In genomic region chr9:130106860-130107848, GRCh38 we compare ENCODE assay signal across 8 cellular contexts. TPM values are rescaled to one million over a fixed set of nuclear protein-coding genes. Genes with fewer than 3 reads are reported as not detected.
DNase-seq lines count a peak whose midpoint lies in the region; ATAC-seq and TF ChIP-seq lines count a peak whose summit lies in the region.

No MANE protein-coding gene starts in this region.

- H3K4me3 ChIP-seq in fibroblast of pulmonary artery (replicated peaks; ENCODE audit: low read depth, low read length) = no peak overlapping the region

- H3K27me3 Mint-ChIP-seq in neural crest cell (ENCODE audit: low read depth) = no peaks in the 10 kb centered on the region
- no peaks in the 10 kb centered on the region for H3K27me3 Mint-ChIP-seq in stimulated activated naive CD8-positive, alpha-beta T cell treated with anti-CD3 and anti-CD28 coated beads, Interleukin-15, amount 100 ng/mL, for 72 hours

- H3K9me3 Mint-ChIP-seq in neural crest cell = no peaks in the 10 kb centered on the region
- no peaks in the 10 kb centered on the region for H3K9me3 Mint-ChIP-seq in stimulated activated naive CD8-positive, alpha-beta T cell treated with anti-CD3 and anti-CD28 coated beads, Interleukin-15, amount 100 ng/mL, for 72 hours

- TF ChIP-seq CTCF in fibroblast of pulmonary artery (IDR thresholded peaks at IDR 0.05; ENCODE audit: low read length, missing control alignments) = peak; percentile 84
- peak; percentile 89 for TF ChIP-seq CTCF in neural crest cell (conservative IDR thresholded peaks at IDR 0.05)

- H3K4me3 Mint-ChIP-seq in neural crest cell = no peak overlapping the region
- peak overlapping the region; percentile 42 for H3K4me3 Mint-ChIP-seq in stimulated activated naive CD8-positive, alpha-beta T cell treated with anti-CD3 and anti-CD28 coated beads, Interleukin-15, amount 100 ng/mL, for 72 hours

- peak; percentile 34 for DNase-seq in DMS153 (lab: John Stamatoyannopoulos, UW)
- DNase-seq in KG1 (lab: John Stamatoyannopoulos, UW) = peak; percentile 74
- peak; percentile 87 for DNase-seq in RKO (ENCODE audit: low spot score)
- DNase-seq in activated T-helper 1 cell treated with anti-CD3 and anti-CD28 coated beads, Interleukin-2, amount 50 U/mL, for 16 hours (ENCODE audit: low read depth in 1 of 2, low spot score in 1 of 2) = peak; percentile 68 to 73
- DNase-seq in fibroblast of pulmonary artery (ENCODE audit: low read depth) = peak; percentile 89
- peak; percentile 85 for DNase-seq in neural crest cell (ENCODE audit: low read depth, low spot score)
- DNase-seq in stimulated activated naive CD8-positive, alpha-beta T cell treated with anti-CD3 and anti-CD28 coated beads, Interleukin-15, amount 100 ng/mL, for 72 hours = peak; percentile 70 to 74

- H3K27ac Mint-ChIP-seq in neural crest cell (ENCODE audit: unreplicated experiment) = no peak overlapping the region
- peak overlapping the region in 1 of 2 donors; percentile 66 for H3K27ac Mint-ChIP-seq in stimulated activated naive CD8-positive, alpha-beta T cell treated with anti-CD3 and anti-CD28 coated beads, Interleukin-15, amount 100 ng/mL, for 72 hours

- peak; percentile 88 for ATAC-seq in stimulated activated naive CD8-positive, alpha-beta T cell treated with anti-CD3 and anti-CD28 coated beads, Interleukin-15, amount 100 ng/mL, for 72 hours
- no peak for ATAC-seq in HG03354 (IDR thresholded peaks at IDR 0.05; ENCODE audit: poor library complexity, severe bottlenecking, unreplicated experiment)

- H3K4me1 Mint-ChIP-seq in neural crest cell = peaks cover 5% of the 10 kb centered on the region
- H3K4me1 Mint-ChIP-seq in stimulated activated naive CD8-positive, alpha-beta T cell treated with anti-CD3 and anti-CD28 coated beads, Interleukin-15, amount 100 ng/mL, for 72 hours = peaks cover 34% of the 10 kb centered on the region

- peaks cover 3% of the 10 kb centered on the region for H3K36me3 Mint-ChIP-seq in neural crest cell (ENCODE audit: low read depth)

RNA-seq across cellular contexts. Expression of gene GPR107, which starts 53.4 kb away (rescaled TPM):
- total RNA-seq in neural crest cell = 42.8 and 43.8 TPM in 2 replicates

Comparison
In these comparisons a context has a peak if more than half of its experiments do, and no peak if none do; other contexts are left out.
1. DNase-seq: peak in every context shown above with its lines; median percentile 89 in fibroblast of pulmonary artery; 87 in RKO; 85 in neural crest cell; 74 in KG1; 72 in stimulated activated naive CD8-positive, alpha-beta T cell treated with anti-CD3 and anti-CD28 coated beads, Interleukin-15, amount 100 ng/mL, for 72 hours; 70 in activated T-helper 1 cell treated with anti-CD3 and anti-CD28 coated beads, Interleukin-2, amount 50 U/mL, for 16 hours; 34 in DMS153.